31 cellular contexts compared by ENCODE assay signal in genomic region chr7:50775231-50775630, GRCh38. TPM values are rescaled to one million over a fixed set of nuclear protein-coding genes. Genes with fewer than 3 reads are reported as not detected.
"Had no signal": no experiment of that assay in that cellular context is flagged by ENCODE, and none has a peak within 500 bp of the region (broad histone marks: within the 10 kb centered on the region; RNA-seq: fewer than 3 reads in every experiment).

No MANE protein-coding gene starts in this region.

- H3K36me3 ChIP-seq: cardiac muscle cell, colonic mucosa, gastrocnemius medialis, vagina had no signal

- H3K27ac Mint-ChIP-seq: activated B cell treated with CpG ODN at 0.5 μM for 24 hours; activated CD8-positive, alpha-beta memory T cell treated with anti-CD3 and anti-CD28 coated beads, Interleukin-2, amount 10 ng/mL, durations not matched to agents 7 days and 5 days; activated CD8-positive, alpha-beta T cell treated with anti-CD3 and anti-CD28 coated beads, Interleukin-2, amount 10 ng/mL, durations not matched to agents 7 days and 5 days; activated naive CD8-positive, alpha-beta T cell; activated T-helper 2 cell treated with anti-CD3 and anti-CD28 coated beads, Interferon-gamma antibody, Interleukin-2, Interleukin-4, amounts not matched to agents 10 μg/mL and 5 μg/mL and 100 μg/mL, durations not matched to agents 14 hours and 24 hours and 36 hours; immature natural killer cell; nephron progenitor cell had no signal

- H3K36me3 Mint-ChIP-seq: activated CD8-positive, alpha-beta memory T cell treated with anti-CD3 and anti-CD28 coated beads, Interleukin-2, amount 10 ng/mL, durations not matched to agents 7 days and 5 days; immature natural killer cell had no signal

- H3K27me3 Mint-ChIP-seq: activated naive CD8-positive, alpha-beta T cell had no signal

- H3K9me3 Mint-ChIP-seq: activated B cell treated with CpG ODN at 0.5 μM for 24 hours; activated T-helper 2 cell treated with anti-CD3 and anti-CD28 coated beads, Interferon-gamma antibody, Interleukin-2, Interleukin-4, amounts not matched to agents 10 μg/mL and 5 μg/mL and 100 μg/mL, durations not matched to agents 14 hours and 24 hours and 36 hours had no signal

- ATAC-seq: activated CD8-positive, alpha-beta memory T cell treated with anti-CD3 and anti-CD28 coated beads, Interleukin-2, amount 10 ng/mL, durations not matched to agents 7 days and 5 days; activated CD8-positive, alpha-beta T cell treated with anti-CD3 and anti-CD28 coated beads, Interleukin-2, amount 10 ng/mL, durations not matched to agents 7 days and 5 days; body of pancreas; gastrocnemius medialis; left colon; psoas muscle had no signal

- H3K27me3 ChIP-seq: body of pancreas, cardiac muscle cell, colonic mucosa, gastrocnemius medialis, testis, vagina had no signal

- H3K4me3 ChIP-seq: body of pancreas, cardiac muscle cell, colonic mucosa, gastrocnemius medialis, psoas muscle, smooth muscle cell, testis, vagina had no signal

- H3K4me1 Mint-ChIP-seq: activated B cell treated with CpG ODN at 0.5 μM for 24 hours; activated CD8-positive, alpha-beta memory T cell treated with anti-CD3 and anti-CD28 coated beads, Interleukin-2, amount 10 ng/mL, durations not matched to agents 7 days and 5 days; immature natural killer cell had no signal

- H2AFZ ChIP-seq: parathyroid adenoma had no signal

- H3K27ac ChIP-seq: body of pancreas, cardiac muscle cell, colonic mucosa, gastrocnemius medialis, parathyroid adenoma, psoas muscle, testis, vagina had no signal

- H3K4me1 ChIP-seq: colonic mucosa, parathyroid adenoma, testis had no signal

- H3K4me3 Mint-ChIP-seq: activated B cell treated with CpG ODN at 0.5 μM for 24 hours; activated CD8-positive, alpha-beta memory T cell treated with anti-CD3 and anti-CD28 coated beads, Interleukin-2, amount 10 ng/mL, durations not matched to agents 7 days and 5 days; activated CD8-positive, alpha-beta T cell treated with anti-CD3 and anti-CD28 coated beads, Interleukin-2, amount 10 ng/mL, durations not matched to agents 7 days and 5 days; activated naive CD8-positive, alpha-beta T cell; immature natural killer cell; nephron progenitor cell had no signal

- H3K4me2 ChIP-seq: smooth muscle cell had no signal

- DNase-seq: activated B cell treated with CpG ODN at 0.5 μM for 24 hours; activated CD4-positive, alpha-beta T cell treated with anti-CD3 and anti-CD28 coated beads, Interleukin-2, amount 50 U/mL, for 1 hour; activated CD8-positive, alpha-beta memory T cell treated with anti-CD3 and anti-CD28 coated beads, Interleukin-2, amount 10 ng/mL, durations not matched to agents 7 days and 5 days; activated CD8-positive, alpha-beta T cell treated with anti-CD3 and anti-CD28 coated beads, Interleukin-2, amount 10 ng/mL, durations not matched to agents 7 days and 5 days; activated T-cell treated with anti-CD3 and anti-CD28 coated beads, Interleukin-2, amount 50 U/mL, for 48 hours; aorta; cerebellar nuclear complex; colonic mucosa; effector CD8-positive, alpha-beta T cell; gastrocnemius medialis; glutamatergic neuron; hippocampal formation; immature natural killer cell; kidney; left colon; mammary epithelial cell; nephron progenitor cell; nucleus accumbens; psoas muscle; stimulated activated CD4-positive, alpha-beta T cell treated with anti-CD3 and anti-CD28 coated beads, Interleukin-15, amount 100 ng/mL, for 24 hours; stimulated activated CD4-positive, alpha-beta T cell treated with anti-CD3 and anti-CD28 coated beads, Interleukin-2, amount 100 ng/mL, for 24 hours; stimulated activated naive CD4-positive, alpha-beta T cell; T-helper 2 cell; testis had no signal

RNA-seq across cellular contexts. Expression of gene GRB10, which starts 7.5 kb away (rescaled TPM):
- total RNA-seq: activated B cell treated with CpG ODN at 0.5 μM for 24 hours had no signal
- polyA plus RNA-seq: immature natural killer cell had no signal
